15 cellular contexts compared by ENCODE assay signal in genomic region chr11:33027233-33027632, GRCh38. TPM values are rescaled to one million over a fixed set of nuclear protein-coding genes. Genes with fewer than 3 reads are reported as not detected.
DNase-seq lines count a peak whose midpoint lies in the region; ATAC-seq and TF ChIP-seq lines count a peak whose summit lies in the region.
"Had no signal": no experiment of that assay in that cellular context is flagged by ENCODE, and none has a peak within 500 bp of the region (broad histone marks: within the 10 kb centered on the region; RNA-seq: fewer than 3 reads in every experiment).

No MANE protein-coding gene starts in this region.

- TF ChIP-seq CTCF in esophagus muscularis mucosa (IDR thresholded peaks at IDR 0.05), result no peak

- H3K36me3 ChIP-seq in GM23248 (ENCODE audit: low read depth), result no peaks in the 10 kb centered on the region; the same call in 1 of the 2 replicates
- H3K36me3 ChIP-seq in SJSA1, result peaks cover 25% of the 10 kb centered on the region
- H3K36me3 ChIP-seq in esophagus muscularis mucosa, result peaks cover 0 to 3% (median 0%) of the 10 kb centered on the region in 4 donors

- H4K20me1 ChIP-seq in GM23248 (ENCODE audit: insufficient read depth), result no peaks in the 10 kb centered on the region

- ATAC-seq in GM18873 (IDR thresholded peaks at IDR 0.05; ENCODE audit: low FRiP score, unreplicated experiment), result no peak
- ATAC-seq: K562 had no signal

- H3F3A ChIP-seq in GM23248 (ENCODE audit: insufficient read depth), result peaks cover 21% of the 10 kb centered on the region

- intact Hi-C loops in esophagus muscularis mucosa (cut with DNase I), result no loop called here

- no peak overlapping the region for H2AFZ ChIP-seq in GM23248

- in situ Hi-C loops in GM23248 (cut with MboI), result no loop called here

- no peak overlapping the region for H3K9ac ChIP-seq in GM23248

- no peak for TF ChIP-seq EP300 in esophagus muscularis mucosa (IDR thresholded peaks at IDR 0.05)

- peaks cover 23% of the 10 kb centered on the region for H3K79me2 ChIP-seq in GM23248 (ENCODE audit: insufficient read depth)

- H3K9me2 ChIP-seq in GM23248 (ENCODE audit: insufficient read depth), result no peaks in the 10 kb centered on the region

- WGBS in GM23248 (ENCODE audit: low coverage in 1 of 2, low lambda C conversion rate in 2 of 2, missing lambda C conversion rate in 2 of 2), 2 experiments, result 28 to 34% methylated on average over 2 of the region's 2 CpGs
- 95% methylated on average over 2 of the region's 2 CpGs for WGBS in esophagus muscularis mucosa

- H3K27ac ChIP-seq in GM23248 (no peak overlapping the region), SJSA1 (peak overlapping the region; percentile 12; the same call in 1 of the 2 replicates), esophagus muscularis mucosa (replicated peaks in 1 of 4) (no peak overlapping the region)

- peak overlapping the region; percentile 69 for H3K4me2 ChIP-seq in GM23248 (ENCODE audit: unreplicated experiment)

- H3K27me3 ChIP-seq in GM23248 (replicated peaks; ENCODE audit: insufficient read depth) (no peaks in the 10 kb centered on the region), SJSA1 (replicated peaks) (no peaks in the 10 kb centered on the region), esophagus muscularis mucosa (no peaks in the 10 kb centered on the region)

- no peaks in the 10 kb centered on the region for H3K9me3 ChIP-seq in GM23248 (ENCODE audit: low read depth)
- no peaks in the 10 kb centered on the region for H3K9me3 ChIP-seq in SJSA1 (replicated peaks)
- no peaks in the 10 kb centered on the region for H3K9me3 ChIP-seq in esophagus muscularis mucosa

- no peak for TF ChIP-seq POLR2A in esophagus muscularis mucosa (IDR thresholded peaks at IDR 0.05; ENCODE audit: low read depth)

- H3K4me3 ChIP-seq in GM23248 (no peak overlapping the region), SJSA1 (no peak overlapping the region), esophagus muscularis mucosa (no peak overlapping the region)
- H3K4me3 ChIP-seq: K562 had no signal

- peak; percentile 25 for DNase-seq in AG08396 (ENCODE audit: low spot score)
- peak; percentile 24 for DNase-seq in GM23248
- no peak for DNase-seq in SJSA1 (ENCODE audit: low read depth in 1 of 2, low spot score in 2 of 2)
- peak; percentile 27 for DNase-seq in iris pigment epithelial cell (ENCODE audit: low read depth)
- DNase-seq in esophagus muscularis mucosa (ENCODE audit: extremely low spot score), result no peak
- DNase-seq in SK-N-DZ (ENCODE audit: low spot score), result no peak
- DNase-seq in iPS-NIHi7 (ENCODE audit: extremely low spot score), result no peak
- DNase-seq: 8988T; C1 segment of cervical spinal cord; Calu3; CD4-positive, alpha-beta T cell; DMS 273 treated with DMSO at 0.1 percent for 48 hours; GF-D8 had no signal

- peaks cover 30% of the 10 kb centered on the region for H3K4me1 ChIP-seq in GM23248 (ENCODE audit: insufficient read depth)
- peaks cover 28% of the 10 kb centered on the region for H3K4me1 ChIP-seq in SJSA1 (replicated peaks)
- H3K4me1 ChIP-seq in esophagus muscularis mucosa, result no peaks in the 10 kb centered on the region

RNA-seq across cellular contexts. Expression of gene DEPDC7, which starts 11.6 kb away (rescaled TPM):
- 4.8 and 5.3 TPM in 2 replicates for total RNA-seq in GM23248 (2014; rRNA removed; shearing (Covaris generic))
- polyA plus RNA-seq in GM23248 (2016; fragmentation: Nextera tagmentation; extraction: Ambion mirVana), result 9.7 and 9.9 TPM in 2 replicates
- 15.0 and 22.5 TPM in 2 replicates for total RNA-seq in SJSA1 (2014; rRNA removed; shearing (Covaris generic))
- total RNA-seq in esophagus muscularis mucosa, result 1 to 10 TPM; 1.3 to 2.3 (median 1.8) TPM
- 6.1 and 8.6 TPM in 2 replicates for polyA plus RNA-seq in SK-N-DZ (2014; cell fraction: cytosol; rRNA removed)
- 21.0 and 30.8 TPM in 2 replicates for polyA plus RNA-seq in SK-N-DZ (2014; cell fraction: nucleus; rRNA removed)

RNA-seq across cellular contexts. Expression of gene TCP11L1, which starts 12.1 kb away (rescaled TPM):
- total RNA-seq in GM23248 (2014; rRNA removed; shearing (Covaris generic)), result 39.8 and 42.6 TPM in 2 replicates
- 23.4 and 25.4 TPM in 2 replicates for polyA plus RNA-seq in GM23248 (2016; fragmentation: Nextera tagmentation; extraction: Ambion mirVana)
- 24.5 and 26.4 TPM in 2 replicates for total RNA-seq in SJSA1 (2014; rRNA removed; shearing (Covaris generic))
- 10 to 100 TPM; 39.6 to 66.0 (median 58.3) TPM for total RNA-seq in esophagus muscularis mucosa
- polyA plus RNA-seq in SK-N-DZ (2014; cell fraction: cytosol; rRNA removed), result 14.0 and 20.5 TPM in 2 replicates
- 13.1 and 14.9 TPM in 2 replicates for polyA plus RNA-seq in SK-N-DZ (2014; cell fraction: nucleus; rRNA removed)

Comparison
In these comparisons a context has a peak if more than half of its experiments do, and no peak if none do; other contexts are left out.
1. DNase-seq: peak in AG08396 (single experiment), GM23248 (single experiment) and iris pigment epithelial cell (single experiment); none in SJSA1 (0 of 2), esophagus muscularis mucosa (single experiment), SK-N-DZ (single experiment) and iPS-NIHi7 (single experiment).